In the genomic region with DNA sequence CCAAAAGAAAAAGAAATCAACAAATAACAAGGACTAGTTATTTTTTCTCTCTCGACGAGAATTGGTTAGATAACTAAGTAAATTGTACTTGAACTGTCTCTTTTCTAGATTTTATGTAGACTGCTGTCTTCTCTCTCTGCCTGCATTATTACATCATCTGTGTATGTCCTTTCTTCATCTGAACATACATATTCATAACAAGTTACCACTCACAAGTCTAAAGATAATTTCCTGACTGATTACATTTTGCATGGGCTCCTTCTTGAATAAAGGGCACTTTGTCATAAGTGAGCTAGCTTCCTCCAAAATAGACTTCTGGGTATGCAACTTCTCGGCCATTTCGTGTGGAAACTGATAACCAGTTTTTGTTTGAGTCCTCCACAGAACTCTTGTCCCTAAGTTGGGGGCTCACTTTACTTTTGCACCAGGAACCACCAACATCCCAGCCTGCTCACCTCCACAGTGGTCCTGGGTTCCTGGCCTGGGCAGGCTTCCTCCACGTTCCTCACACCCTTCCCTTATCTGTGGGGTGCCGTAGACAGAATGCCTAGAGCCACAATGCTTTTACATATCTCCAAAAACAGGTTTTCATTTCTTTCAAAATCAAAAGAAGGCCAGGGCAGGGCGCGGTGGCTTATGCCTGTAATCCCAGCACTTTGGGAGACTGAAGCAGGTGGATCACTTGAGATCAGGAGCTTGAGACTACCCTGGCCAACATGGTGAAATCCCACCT, we compare ENCODE assay signal across 11 cellular contexts. TPM values are rescaled to one million over a fixed set of nuclear protein-coding genes. Genes with fewer than 3 reads are reported as not detected.
DNase-seq lines count a peak whose midpoint lies in the region; ATAC-seq and TF ChIP-seq lines count a peak whose summit lies in the region.
"Had no signal": no experiment of that assay in that cellular context is flagged by ENCODE, and none has a peak within 500 bp of the region (broad histone marks: within the 10 kb centered on the region; RNA-seq: fewer than 3 reads in every experiment).

No MANE protein-coding gene starts in this region.

- H3K9me3 Mint-ChIP-seq in T-cell, result no peaks in the 10 kb centered on the region
- H3K9me3 Mint-ChIP-seq: neural progenitor cell had no signal

- no peak overlapping the region for H3K27ac ChIP-seq in DND-41 (ENCODE audit: low read length)
- H3K27ac ChIP-seq in esophagus (ENCODE audit: low read depth in 2 of 2, low read length in 1 of 2), result peak overlapping the region; percentile 62 to 80
- H3K27ac ChIP-seq in skin epidermis, result peak overlapping the region in 20 of 21 experiments; percentile 31 to 97 (median 80)
- peak overlapping the region in 2 of 4 donors; percentile 26 to 71 for H3K27ac ChIP-seq in body of pancreas
- H3K27ac ChIP-seq: neural progenitor cell had no signal

- no peak overlapping the region for H3K4me3 ChIP-seq in DND-41 (ENCODE audit: low read depth in 1 of 2, low read length in 2 of 2)
- no peak overlapping the region for H3K4me3 ChIP-seq in esophagus (ENCODE audit: low read depth in 1 of 2, low read length in 2 of 2)
- no peak overlapping the region for H3K4me3 ChIP-seq in skin epidermis
- no peak overlapping the region for H3K4me3 ChIP-seq in body of pancreas
- H3K4me3 ChIP-seq: neural progenitor cell had no signal

- peaks cover 25% of the 10 kb centered on the region for H3K4me1 ChIP-seq in DND-41 (ENCODE audit: insufficient read depth, low read length)
- H3K4me1 ChIP-seq in esophagus (ENCODE audit: control insufficient read depth in 2 of 2, insufficient read depth in 2 of 2, low read length in 1 of 2), result peaks cover 0 to 2% of the 10 kb centered on the region in 2 donors
- peaks cover 8% of the 10 kb centered on the region for H3K4me1 ChIP-seq in body of pancreas
- H3K4me1 ChIP-seq: neural progenitor cell had no signal

- no peak for DNase-seq in DND-41
- DNase-seq in T-cell, result no peak
- DNase-seq in body of pancreas, result no peak
- DNase-seq in NCI-H2107 treated with DMSO at 0.1 percent for 48 hours (lab: John Stamatoyannopoulos, UW; ENCODE audit: unreplicated experiment), result no peak
- DNase-seq: activated CD4-positive, alpha-beta T cell treated with anti-CD3 and anti-CD28 coated beads, Interleukin-2, amount 50 U/mL, for 4 hours; cerebellar nuclear complex; NCI-H187 treated with DMSO at 0.1 percent for 48 hours had no signal

- peaks cover 61 to 77% (median 73%) of the 10 kb centered on the region in 3 donors for H3K4me1 Mint-ChIP-seq in T-cell

- H3K9ac ChIP-seq in DND-41 (ENCODE audit: low read depth, low read length), result no peak overlapping the region
- H3K9ac ChIP-seq: neural progenitor cell had no signal

- no peaks in the 10 kb centered on the region for H3K36me3 ChIP-seq in DND-41 (ENCODE audit: insufficient read depth, low read length)
- no peaks in the 10 kb centered on the region for H3K36me3 ChIP-seq in esophagus (ENCODE audit: control insufficient read depth in 2 of 2, insufficient read depth in 2 of 2, low read length in 1 of 2)
- H3K36me3 ChIP-seq in body of pancreas (replicated peaks in 1 of 2; ENCODE audit: insufficient read depth in 1 of 2, low read depth in 2 of 2), result no peaks in the 10 kb centered on the region
- H3K36me3 ChIP-seq: neural progenitor cell had no signal

- H3K79me2 ChIP-seq in DND-41 (ENCODE audit: insufficient read depth, low read length), result no peaks in the 10 kb centered on the region

- H3K27ac Mint-ChIP-seq in T-cell, result peak overlapping the region; percentile 93 to 100
- H3K27ac Mint-ChIP-seq: neural progenitor cell had no signal

- TF ChIP-seq POLR2A in body of pancreas (IDR thresholded peaks at IDR 0.05), result no peak

- intact Hi-C loops in body of pancreas (cut with DNase I), result no loop called here

- POLR2A ChIA-PET in T-cell (lab: Charles Lee), result interaction anchor here in 1 of 2 donors (0.6 to 0.7 kb wide), 2 partner anchors 10 to 195 kb away, joined by 3 to 6 read pairs; no protein-coding TSS in a partner anchor

- WGBS in esophagus, 2 donors, result 69 to 70% methylated on average over 8 of the region's 8 CpGs
- 71 to 74% methylated on average over 8 of the region's 8 CpGs for WGBS in body of pancreas, 2 donors

- H3K4me2 ChIP-seq in DND-41 (ENCODE audit: insufficient read depth, low read length), result no peak overlapping the region
- H3K4me2 ChIP-seq: neural progenitor cell had no signal

- no peak for ATAC-seq in DND-41 (ENCODE audit: insufficient read depth, low read depth)
- no peak for ATAC-seq in T-cell (replicated peaks in 1 of 4)
- ATAC-seq in GM21619 (IDR thresholded peaks at IDR 0.05; ENCODE audit: unreplicated experiment), result no peak
- no peak for ATAC-seq in body of pancreas

- H3K36me3 Mint-ChIP-seq in T-cell, result no peaks in the 10 kb centered on the region
- H3K36me3 Mint-ChIP-seq: neural progenitor cell had no signal

- no peaks in the 10 kb centered on the region for H4K20me1 ChIP-seq in DND-41 (ENCODE audit: insufficient read depth, low read length)

- H3K27me3 Mint-ChIP-seq in T-cell, result no peaks in the 10 kb centered on the region

- CTCF ChIA-PET in T-cell (lab: Charles Lee), result interaction anchor here (0.6 to 1.1 kb wide), 4 partner anchors 18 to 498 kb away, joined by 4 to 6 read pairs (median 6); no protein-coding TSS in a partner anchor

- no peak for TF ChIP-seq CTCF in DND-41 (IDR thresholded peaks at IDR 0.05; ENCODE audit: borderline replicate concordance, extremely low read depth, low read length, poor library complexity, severe bottlenecking)
- TF ChIP-seq CTCF in body of pancreas (IDR thresholded peaks at IDR 0.05), result no peak

- peak overlapping the region in 1 of 3 donors; percentile 62 for H3K4me3 Mint-ChIP-seq in T-cell
- H3K4me3 Mint-ChIP-seq: neural progenitor cell had no signal

- H3K27me3 ChIP-seq in DND-41 (ENCODE audit: insufficient read depth, low read length, poor library complexity) (no peaks in the 10 kb centered on the region), esophagus (ENCODE audit: control insufficient read depth in 1 of 2, insufficient read depth in 2 of 2, low read length in 2 of 2) (no peaks in the 10 kb centered on the region), body of pancreas (no peaks in the 10 kb centered on the region)
- H3K27me3 ChIP-seq: neural progenitor cell had no signal

- H3K9me3 ChIP-seq in DND-41 (ENCODE audit: insufficient read depth, low read length, severe bottlenecking), result no peaks in the 10 kb centered on the region
- no peaks in the 10 kb centered on the region for H3K9me3 ChIP-seq in esophagus (ENCODE audit: control insufficient read depth in 2 of 2, insufficient read depth in 1 of 2, low read depth in 1 of 2, low read length in 1 of 2)
- no peaks in the 10 kb centered on the region for H3K9me3 ChIP-seq in body of pancreas

- peak overlapping the region; percentile 7; the same call in 1 of the 2 replicates for H2AFZ ChIP-seq in DND-41 (ENCODE audit: low read depth, low read length)
- H2AFZ ChIP-seq: neural progenitor cell had no signal

RNA-seq across cellular contexts. Expression of a gene that starts 6.2 kb away (rescaled TPM):
- 100 to 1,000 TPM in 2 of 5 donors, 10 to 100 TPM in 3; 60.4 to 141 (median 69.8) TPM for total RNA-seq in T-cell
- 10 to 100 TPM; 17.7 to 33.4 TPM for polyA plus RNA-seq in esophagus
- total RNA-seq in body of pancreas, result 10 to 100 TPM; 32.4 to 59.7 TPM

RNA-seq across cellular contexts. Expression of a gene that starts 21.5 kb away (rescaled TPM):
- 1 to 10 TPM in 4 of 5 donors, under 1 TPM in 1; 0.82 to 4.7 (median 3.8) TPM for total RNA-seq in T-cell
- 1 to 10 TPM in 1 of 2 donors, under 1 TPM in 1; 0.77 to 2.4 TPM for polyA plus RNA-seq in esophagus
- 10 to 100 TPM; 10.1 to 23.4 TPM for total RNA-seq in body of pancreas
